18 cellular contexts compared by ENCODE assay signal in genomic region chr3:102332205-102332604, GRCh38.
DNase-seq lines count a peak whose midpoint lies in the region; FAIRE-seq and TF ChIP-seq lines count a peak whose summit lies in the region.
"Had no signal": no experiment of that assay in that cellular context is flagged by ENCODE, and none has a peak within 500 bp of the region (broad histone marks: within the 10 kb centered on the region; RNA-seq: fewer than 3 reads in every experiment).

No MANE protein-coding gene starts in this region.

- H3K27me3 Mint-ChIP-seq in MCF 10A (ENCODE audit: insufficient read depth, unreplicated experiment), result no peaks in the 10 kb centered on the region

- H3K27ac Mint-ChIP-seq in MCF 10A (ENCODE audit: low read depth, unreplicated experiment), result no peak overlapping the region
- H3K27ac Mint-ChIP-seq: CD4-positive, CD25-positive, alpha-beta regulatory T cell had no signal

- H3K4me1 Mint-ChIP-seq in MCF 10A (ENCODE audit: insufficient read depth, unreplicated experiment), result no peaks in the 10 kb centered on the region
- H3K4me1 Mint-ChIP-seq: CD4-positive, CD25-positive, alpha-beta regulatory T cell had no signal

- no peak overlapping the region for H3K9ac ChIP-seq in mammary epithelial cell (ENCODE audit: insufficient read depth, low read length)
- no peak overlapping the region for H3K9ac ChIP-seq in keratinocyte (ENCODE audit: control insufficient read depth, extremely low read depth, insufficient read depth, low read length)
- H3K9ac ChIP-seq: BLaER1 treated with 17β-estradiol and CSF1 and Interleukin-3, amounts not matched to agents 10 nM and 100 nM; GM23248 had no signal

- H3K9me1 ChIP-seq in keratinocyte (ENCODE audit: control insufficient read depth, extremely low read depth, insufficient read depth, low read length), result no peaks in the 10 kb centered on the region

- H2AFZ ChIP-seq in mammary epithelial cell (ENCODE audit: low read depth, low read length) (no peak overlapping the region), keratinocyte (ENCODE audit: control insufficient read depth, low read length) (no peak overlapping the region)
- H2AFZ ChIP-seq: GM23248 had no signal

- dilution Hi-C loops in mammary epithelial cell (cut with HindIII; ENCODE audit: low sequenced_read_pairs) (no loop called here), keratinocyte (cut with MboI; ENCODE audit: extremely low pct_ligation_motif_present, low sequenced_read_pairs) (no loop called here)

- no peak for TF ChIP-seq POLR2A in breast epithelium (IDR thresholded peaks at IDR 0.05)

- no peaks in the 10 kb centered on the region for H3K9me3 ChIP-seq in breast epithelium
- H3K9me3 ChIP-seq in mammary epithelial cell (replicated peaks; ENCODE audit: insufficient read depth, low read length), result no peaks in the 10 kb centered on the region
- H3K9me3 ChIP-seq in keratinocyte (ENCODE audit: control insufficient read depth, low read depth, low read length), result no peaks in the 10 kb centered on the region
- H3K9me3 ChIP-seq: BLaER1 treated with 17β-estradiol and CSF1 and Interleukin-3, amounts not matched to agents 10 nM and 100 nM had no signal

- BruUV-seq in MCF 10A (replicated peaks; lab: Mats Ljungman, UMichigan), result no TSS peak
- BruUV-seq in mammary epithelial cell (replicated peaks; lab: Mats Ljungman, UMichigan), result no TSS peak

- H3K27ac ChIP-seq in breast epithelium (no peak overlapping the region), mammary epithelial cell (ENCODE audit: insufficient read depth, low read depth, low read length) (no peak overlapping the region), keratinocyte (ENCODE audit: control insufficient read depth, insufficient read depth, low read length) (no peak overlapping the region)
- H3K27ac ChIP-seq: 22Rv1; BLaER1 treated with 17β-estradiol and CSF1 and Interleukin-3, amounts not matched to agents 10 nM and 100 nM; GM23248; HL-60 had no signal

- H3K79me2 ChIP-seq in mammary epithelial cell (ENCODE audit: insufficient read depth, low read length) (no peaks in the 10 kb centered on the region), keratinocyte (ENCODE audit: control insufficient read depth, insufficient read depth, low read length) (no peaks in the 10 kb centered on the region)

- POLR2A ChIA-PET in MCF 10A (lab: Yijun Ruan, JAX), result interaction anchor here (0.6 to 1.0 kb wide), 2 partner anchors 47 to 181 kb away, joined by 3 to 4 read pairs; no protein-coding TSS in a partner anchor

- FAIRE-seq in keratinocyte (lab: Jason Lieb, UNC), result peak; percentile 9
- FAIRE-seq: GM12878, GM18507, H54 had no signal

- TF ChIP-seq CTCF in MCF 10A (IDR thresholded peaks at IDR 0.05; ENCODE audit: unreplicated experiment) (no peak), breast epithelium (IDR thresholded peaks at IDR 0.05) (no peak), mammary epithelial cell (conservative IDR thresholded peaks at IDR 0.05 in 1 of 2, IDR thresholded peaks at IDR 0.05 in 1 of 2; ENCODE audit: extremely low read depth in 1 of 2, insufficient read depth in 1 of 2, low read depth in 1 of 2, low read length in 2 of 2) (no peak), keratinocyte (optimal IDR thresholded peaks at IDR 0.05 in 1 of 3, IDR thresholded peaks at IDR 0.05 in 1 of 3, conservative IDR thresholded peaks at IDR 0.05 in 1 of 3; ENCODE audit: extremely low read depth in 1 of 3, insufficient read depth in 2 of 3, low read length in 3 of 3) (no peak)

- 93% methylated on average over 1 of the region's 1 CpG for WGBS in mammary epithelial cell (ENCODE audit: low coverage, missing lambda C conversion rate)

- H3K4me2 ChIP-seq in mammary epithelial cell (ENCODE audit: insufficient read depth, low read depth, low read length), result no peak overlapping the region
- no peak overlapping the region for H3K4me2 ChIP-seq in keratinocyte (ENCODE audit: control insufficient read depth, extremely low read depth, insufficient read depth, low read depth, low read length)
- H3K4me2 ChIP-seq: BLaER1 treated with 17β-estradiol and CSF1 and Interleukin-3, amounts not matched to agents 10 nM and 100 nM had no signal

- no peaks in the 10 kb centered on the region for H3K36me3 ChIP-seq in breast epithelium
- H3K36me3 ChIP-seq in mammary epithelial cell (ENCODE audit: insufficient read depth, low read length), result no peaks in the 10 kb centered on the region
- no peaks in the 10 kb centered on the region for H3K36me3 ChIP-seq in keratinocyte (ENCODE audit: control insufficient read depth in 2 of 2, extremely low read depth in 1 of 2, insufficient read depth in 2 of 2, low read length in 2 of 2)
- H3K36me3 ChIP-seq: BLaER1 treated with 17β-estradiol and CSF1 and Interleukin-3, amounts not matched to agents 10 nM and 100 nM had no signal

- intact Hi-C loops in MCF 10A (cut with micrococcal nuclease) (no loop called here), breast epithelium (cut with DNase I; ENCODE audit: low total_unique reads) (no loop called here), mammary epithelial cell (cut with micrococcal nuclease) (loop anchor here (5.0 kb wide), 1 partner anchor 200 kb away; no protein-coding TSS in a partner anchor)

- H3K36me3 Mint-ChIP-seq in MCF 10A (ENCODE audit: insufficient read depth, unreplicated experiment), result no peaks in the 10 kb centered on the region
- H3K36me3 Mint-ChIP-seq: CD4-positive, CD25-positive, alpha-beta regulatory T cell had no signal

- no peak overlapping the region for H3K4me3 Mint-ChIP-seq in MCF 10A (ENCODE audit: unreplicated experiment)
- H3K4me3 Mint-ChIP-seq: CD4-positive, CD25-positive, alpha-beta regulatory T cell had no signal

- CTCF ChIA-PET in MCF 10A (lab: Yijun Ruan, JAX), result interaction anchor here (0.7 to 0.9 kb wide), 3 partner anchors 17 to 530 kb away, joined by 3 read pairs; no protein-coding TSS in a partner anchor
- CTCF ChIA-PET in mammary epithelial cell (lab: Charles Lee; ENCODE audit: low non-redundant PET), result interaction anchor here (0.7 kb wide), 1 partner anchor 205 kb away, joined by 5 read pairs; no protein-coding TSS in a partner anchor

- H4K20me1 ChIP-seq in mammary epithelial cell (ENCODE audit: insufficient read depth, low read length) (no peaks in the 10 kb centered on the region), keratinocyte (ENCODE audit: control insufficient read depth, extremely low read depth, insufficient read depth, low read length) (no peaks in the 10 kb centered on the region)
- H4K20me1 ChIP-seq: BLaER1 treated with 17β-estradiol and CSF1 and Interleukin-3, amounts not matched to agents 10 nM and 100 nM had no signal

- H3K4me1 ChIP-seq in breast epithelium (no peaks in the 10 kb centered on the region), mammary epithelial cell (ENCODE audit: insufficient read depth, low read length) (peaks cover 3% of the 10 kb centered on the region), keratinocyte (ENCODE audit: control insufficient read depth, extremely low read depth, insufficient read depth, low read length) (no peaks in the 10 kb centered on the region)
- H3K4me1 ChIP-seq: BLaER1 treated with 17β-estradiol and CSF1 and Interleukin-3, amounts not matched to agents 10 nM and 100 nM had no signal

- DNase-seq in MCF 10A (ENCODE audit: unreplicated experiment) (peak; percentile 9), breast epithelium (ENCODE audit: low spot score in 2 of 2) (no peak), mammary epithelial cell (peak; percentile 55), keratinocyte (ENCODE audit: low read depth, low spot score) (peak; percentile 19), iPS-NIHi11 (ENCODE audit: low spot score) (no peak), 8988T (no peak)
- DNase-seq in stimulated activated CD4-positive, alpha-beta T cell treated with anti-CD3 and anti-CD28 coated beads, Interleukin-2, amount 100 ng/mL, for 48 hours, result no peak
- DNase-seq in stimulated activated naive CD4-positive, alpha-beta T cell (lab: John Stamatoyannopoulos, UW), result no peak
- DNase-seq: Calu3; CD4-positive, CD25-positive, alpha-beta regulatory T cell; DMS 273 treated with DMSO at 0.1 percent for 48 hours; GM23248 had no signal

- H3K9me3 Mint-ChIP-seq in MCF 10A (ENCODE audit: unreplicated experiment), result no peaks in the 10 kb centered on the region

- H3K27me3 ChIP-seq in breast epithelium (no peaks in the 10 kb centered on the region), mammary epithelial cell (ENCODE audit: insufficient read depth, low read length) (no peaks in the 10 kb centered on the region), keratinocyte (ENCODE audit: control insufficient read depth, extremely low read depth, insufficient read depth, low read length) (no peaks in the 10 kb centered on the region)
- H3K27me3 ChIP-seq: BLaER1 treated with 17β-estradiol and CSF1 and Interleukin-3, amounts not matched to agents 10 nM and 100 nM had no signal

- in situ Hi-C loops in mammary epithelial cell (cut with MboI; ENCODE audit: low sequenced_read_pairs in 2 of 2), result no loop called here

- H3K4me3 ChIP-seq in breast epithelium, result no peak overlapping the region
- no peak overlapping the region for H3K4me3 ChIP-seq in mammary epithelial cell (replicated peaks in 1 of 3; ENCODE audit: insufficient read depth in 1 of 3, low read depth in 2 of 3, low read length in 3 of 3)
- no peak overlapping the region for H3K4me3 ChIP-seq in keratinocyte (ENCODE audit: control insufficient read depth in 2 of 3, extremely low read depth in 1 of 3, insufficient read depth in 2 of 3, low read depth in 1 of 3, low read length in 3 of 3)
- H3K4me3 ChIP-seq: BLaER1 treated with 17β-estradiol and CSF1 and Interleukin-3, amounts not matched to agents 10 nM and 100 nM; GM12878; GM23248 had no signal

Comparison
In these comparisons a context has a peak if more than half of its experiments do, and no peak if none do; other contexts are left out.
1. DNase-seq: peak in MCF 10A (single experiment), mammary epithelial cell (single experiment) and keratinocyte (single experiment); none in breast epithelium (0 of 2), iPS-NIHi11 (single experiment), stimulated activated CD4-positive, alpha-beta T cell treated with anti-CD3 and anti-CD28 coated beads, Interleukin-2, amount 100 ng/mL, for 48 hours (0 of 2), stimulated activated naive CD4-positive, alpha-beta T cell (0 of 6) and 8988T (single experiment).